8 cellular contexts compared by ENCODE assay signal in the genomic region with DNA sequence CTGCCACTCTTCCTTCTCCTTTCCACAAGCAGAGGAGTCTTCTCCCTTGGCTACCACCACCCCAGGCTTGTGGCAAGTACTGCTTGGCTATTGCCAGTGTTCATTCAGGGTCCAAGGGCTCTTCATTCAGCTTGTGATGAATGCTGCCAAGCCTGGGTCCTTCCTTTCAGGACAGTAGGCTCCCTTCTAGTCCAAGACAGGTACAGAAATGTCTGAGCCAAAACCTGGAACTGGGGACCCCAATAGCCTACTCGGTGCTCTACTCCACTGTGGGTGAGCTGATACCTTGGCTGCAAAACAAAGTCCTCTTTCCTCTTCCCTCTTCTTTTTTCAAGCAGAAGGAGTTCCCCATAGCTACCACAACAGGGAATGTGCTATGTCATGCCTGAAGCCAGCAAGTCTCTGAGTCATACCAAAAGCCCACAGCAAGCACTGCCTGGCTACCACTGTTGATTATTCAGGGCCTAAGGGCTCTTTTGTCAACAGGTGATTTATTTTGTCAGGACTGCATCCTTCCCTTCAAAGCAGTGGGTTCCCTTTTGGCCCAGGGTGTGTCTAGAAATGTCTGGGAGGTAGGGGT.
A peak's percentile ranks its signal among the peaks of the same experiment; 100 is the strongest.
DNase-seq lines count a peak whose midpoint lies in the region; ATAC-seq, FAIRE-seq and TF ChIP-seq lines count a peak whose summit lies in the region.

No MANE protein-coding gene starts in this region.

- dilution Hi-C loops in keratinocyte (cut with MboI; ENCODE audit: extremely low pct_ligation_motif_present, low sequenced_read_pairs) = no loop called here

- no peaks in the 10 kb centered on the region for H3K36me3 ChIP-seq in keratinocyte (ENCODE audit: control insufficient read depth in 2 of 2, extremely low read depth in 1 of 2, insufficient read depth in 2 of 2, low read length in 2 of 2)

- intact Hi-C loops in lower leg skin (cut with DNase I; ENCODE audit: low total_unique reads) = no loop called here

- ATAC-seq in GM18858 (IDR thresholded peaks at IDR 0.05; ENCODE audit: unreplicated experiment) (peak; percentile 84), HG03045 (IDR thresholded peaks at IDR 0.05; ENCODE audit: unreplicated experiment) (peak; percentile 90)

- H3K9me1 ChIP-seq in keratinocyte (ENCODE audit: control insufficient read depth, extremely low read depth, insufficient read depth, low read length) = no peaks in the 10 kb centered on the region

- H3K4me2 ChIP-seq in keratinocyte (ENCODE audit: control insufficient read depth, extremely low read depth, insufficient read depth, low read depth, low read length) = peak overlapping the region; percentile 46

- H3K4me3 ChIP-seq in keratinocyte (ENCODE audit: control insufficient read depth in 2 of 3, extremely low read depth in 1 of 3, insufficient read depth in 2 of 3, low read depth in 1 of 3, low read length in 3 of 3) (no peak overlapping the region), lower leg skin (ENCODE audit: low read depth, poor library complexity, severe bottlenecking) (no peak overlapping the region)

- no peak for TF ChIP-seq CTCF in keratinocyte (optimal IDR thresholded peaks at IDR 0.05 in 1 of 3, IDR thresholded peaks at IDR 0.05 in 1 of 3, conservative IDR thresholded peaks at IDR 0.05 in 1 of 3; ENCODE audit: extremely low read depth in 1 of 3, insufficient read depth in 2 of 3, low read length in 3 of 3)
- no peak for TF ChIP-seq CTCF in lower leg skin (IDR thresholded peaks at IDR 0.05)

- peak; percentile 90 for DNase-seq in SW480 (ENCODE audit: low spot score)
- DNase-seq in keratinocyte (ENCODE audit: low read depth, low spot score) = peak; percentile 86
- DNase-seq in activated effector memory CD4-positive, alpha-beta T cell treated with anti-CD3 and anti-CD28 coated beads, Interleukin-2, amount 50 U/mL, for 16 hours = no peak
- no peak for DNase-seq in HuH-7 (ENCODE audit: low spot score)
- DNase-seq in lower leg skin (ENCODE audit: low spot score in 2 of 2) = no peak
- no peak for DNase-seq in NCI-H774 (lab: John Stamatoyannopoulos, UW)

- no peak overlapping the region for H2AFZ ChIP-seq in keratinocyte (ENCODE audit: control insufficient read depth, low read length)

- H3K79me2 ChIP-seq in keratinocyte (ENCODE audit: control insufficient read depth, insufficient read depth, low read length) = no peaks in the 10 kb centered on the region

- H4K20me1 ChIP-seq in keratinocyte (ENCODE audit: control insufficient read depth, extremely low read depth, insufficient read depth, low read length) = peaks cover 2% of the 10 kb centered on the region

- H3K27me3 ChIP-seq in keratinocyte (ENCODE audit: control insufficient read depth, extremely low read depth, insufficient read depth, low read length) = no peaks in the 10 kb centered on the region

- no peaks in the 10 kb centered on the region for H3K9me3 ChIP-seq in keratinocyte (ENCODE audit: control insufficient read depth, low read depth, low read length)

- peaks cover 19% of the 10 kb centered on the region for H3K4me1 ChIP-seq in keratinocyte (ENCODE audit: control insufficient read depth, extremely low read depth, insufficient read depth, low read length)

- TF ChIP-seq POLR2A in lower leg skin (IDR thresholded peaks at IDR 0.05) = no peak

- peak; percentile 98 for FAIRE-seq in keratinocyte (lab: Jason Lieb, UNC)

- 26 to 50% methylated on average over 1 of the region's 1 CpG for WGBS in lower leg skin, 2 donors

- peak overlapping the region; percentile 69 for H3K27ac ChIP-seq in keratinocyte (ENCODE audit: control insufficient read depth, insufficient read depth, low read length)

- no peak overlapping the region for H3K9ac ChIP-seq in keratinocyte (ENCODE audit: control insufficient read depth, extremely low read depth, insufficient read depth, low read length)

Comparison
In these comparisons a context has a peak if more than half of its experiments do, and no peak if none do; other contexts are left out.
1. DNase-seq: peak in SW480 (single experiment) and keratinocyte (single experiment); none in activated effector memory CD4-positive, alpha-beta T cell treated with anti-CD3 and anti-CD28 coated beads, Interleukin-2, amount 50 U/mL, for 16 hours (single experiment), HuH-7 (single experiment), lower leg skin (0 of 2) and NCI-H774 (single experiment).